ENCODE assay signal across 15 cellular contexts in the genomic region with DNA sequence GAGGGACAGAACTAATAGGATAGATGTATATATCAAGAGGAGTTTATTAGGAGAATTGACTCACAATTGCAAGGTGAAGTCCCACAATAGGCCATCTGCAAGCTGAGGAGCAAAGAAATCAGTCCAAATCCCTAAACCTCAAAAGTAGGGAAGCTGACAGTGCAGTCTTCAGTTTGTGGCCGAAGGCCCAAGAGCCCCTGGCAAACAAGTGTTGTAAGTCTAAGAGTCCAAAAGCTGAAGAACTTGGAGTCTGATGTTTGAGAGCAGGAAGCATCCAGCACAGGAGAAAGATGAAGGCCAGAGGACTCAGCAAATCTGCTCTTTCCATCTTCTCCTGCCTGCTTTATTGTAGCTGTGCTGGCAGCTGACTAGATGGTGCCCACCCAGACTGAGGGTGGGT.
DNase-seq lines count a peak whose midpoint lies in the region; ATAC-seq and TF ChIP-seq lines count a peak whose summit lies in the region.
"Had no signal": no experiment of that assay in that cellular context is flagged by ENCODE, and none has a peak within 500 bp of the region (broad histone marks: within the 10 kb centered on the region; RNA-seq: fewer than 3 reads in every experiment).

No MANE protein-coding gene starts in this region.

- dilution Hi-C loops in mammary epithelial cell (cut with HindIII; ENCODE audit: low sequenced_read_pairs) = loop anchor here (5.0 kb wide), 1 partner anchor 43 kb away; no protein-coding TSS in a partner anchor

- H2AFZ ChIP-seq in mammary epithelial cell (ENCODE audit: low read depth, low read length) = no peak overlapping the region
- H2AFZ ChIP-seq: GM23338 had no signal

- H3K9me3 ChIP-seq in breast epithelium (no peaks in the 10 kb centered on the region), mammary epithelial cell (replicated peaks; ENCODE audit: insufficient read depth, low read length) (no peaks in the 10 kb centered on the region), left ventricle myocardium inferior (replicated peaks) (no peaks in the 10 kb centered on the region), heart right ventricle (no peaks in the 10 kb centered on the region), testis (no peaks in the 10 kb centered on the region)

- CTCF ChIA-PET in mammary epithelial cell (lab: Charles Lee; ENCODE audit: low non-redundant PET) = no interaction called here

- no TSS peak for BruUV-seq in mammary epithelial cell (replicated peaks; lab: Mats Ljungman, UMichigan)

- H3K36me3 ChIP-seq in breast epithelium = no peaks in the 10 kb centered on the region
- H3K36me3 ChIP-seq in mammary epithelial cell (ENCODE audit: insufficient read depth, low read length) = no peaks in the 10 kb centered on the region
- no peaks in the 10 kb centered on the region for H3K36me3 ChIP-seq in left ventricle myocardium inferior
- H3K36me3 ChIP-seq in heart right ventricle = no peaks in the 10 kb centered on the region
- H3K36me3 ChIP-seq in testis (ENCODE audit: low read depth, missing control alignments) = no peaks in the 10 kb centered on the region

- in situ Hi-C loops in mammary epithelial cell (cut with MboI; ENCODE audit: low sequenced_read_pairs in 2 of 2) = no loop called here

- H3K4me1 ChIP-seq in breast epithelium (peaks cover 6 to 7% of the 10 kb centered on the region in 2 donors), mammary epithelial cell (ENCODE audit: insufficient read depth, low read length) (no peaks in the 10 kb centered on the region), left ventricle myocardium inferior (no peaks in the 10 kb centered on the region), heart right ventricle (peaks cover 0 to 6% (median 0%) of the 10 kb centered on the region in 9 donors), testis (peaks cover 7% of the 10 kb centered on the region)

- intact Hi-C loops in breast epithelium (cut with DNase I; ENCODE audit: low total_unique reads) (no loop called here), mammary epithelial cell (cut with micrococcal nuclease) (no loop called here), left ventricle myocardium inferior (cut with micrococcal nuclease) (no loop called here), heart right ventricle (cut with DNase I) (no loop called here), testis (cut with DNase I; ENCODE audit: low total_unique reads) (no loop called here)

- H3K4me3 ChIP-seq in breast epithelium = no peak overlapping the region
- no peak overlapping the region for H3K4me3 ChIP-seq in mammary epithelial cell (replicated peaks in 1 of 3; ENCODE audit: insufficient read depth in 1 of 3, low read depth in 2 of 3, low read length in 3 of 3)
- no peak overlapping the region for H3K4me3 ChIP-seq in left ventricle myocardium inferior
- no peak overlapping the region for H3K4me3 ChIP-seq in heart right ventricle
- no peak overlapping the region for H3K4me3 ChIP-seq in testis
- H3K4me3 ChIP-seq: GM23338 had no signal

- ATAC-seq in heart right ventricle = no peak
- ATAC-seq: GM23338, HCT116 had no signal

- no peaks in the 10 kb centered on the region for H3K27me3 ChIP-seq in breast epithelium
- no peaks in the 10 kb centered on the region for H3K27me3 ChIP-seq in mammary epithelial cell (ENCODE audit: insufficient read depth, low read length)
- no peaks in the 10 kb centered on the region for H3K27me3 ChIP-seq in left ventricle myocardium inferior (ENCODE audit: low read depth)
- H3K27me3 ChIP-seq in heart right ventricle = no peaks in the 10 kb centered on the region
- H3K27me3 ChIP-seq in testis = no peaks in the 10 kb centered on the region

- peak overlapping the region; percentile 54 to 69 for H3K27ac ChIP-seq in breast epithelium
- no peak overlapping the region for H3K27ac ChIP-seq in mammary epithelial cell (ENCODE audit: insufficient read depth, low read depth, low read length)
- H3K27ac ChIP-seq in left ventricle myocardium inferior (replicated peaks) = no peak overlapping the region
- no peak overlapping the region for H3K27ac ChIP-seq in heart right ventricle
- peak overlapping the region; percentile 14 to 58 for H3K27ac ChIP-seq in testis

- WGBS in mammary epithelial cell (ENCODE audit: low coverage, missing lambda C conversion rate) = 36% methylated on average over 1 of the region's 1 CpG
- WGBS in heart right ventricle, 2 donors = 69 to 79% methylated on average over 1 of the region's 1 CpG
- 57% methylated on average over 1 of the region's 1 CpG for WGBS in testis, 2 donors

- no peaks in the 10 kb centered on the region for H3K79me2 ChIP-seq in mammary epithelial cell (ENCODE audit: insufficient read depth, low read length)

- TF ChIP-seq CTCF in breast epithelium (IDR thresholded peaks at IDR 0.05) = no peak
- TF ChIP-seq CTCF in mammary epithelial cell (conservative IDR thresholded peaks at IDR 0.05 in 1 of 2, IDR thresholded peaks at IDR 0.05 in 1 of 2; ENCODE audit: extremely low read depth in 1 of 2, insufficient read depth in 1 of 2, low read depth in 1 of 2, low read length in 2 of 2) = no peak
- no peak for TF ChIP-seq CTCF in left ventricle myocardium inferior (IDR thresholded peaks at IDR 0.05; ENCODE audit: borderline replicate concordance)
- no peak for TF ChIP-seq CTCF in heart right ventricle (IDR thresholded peaks at IDR 0.05)
- no peak for TF ChIP-seq CTCF in testis (IDR thresholded peaks at IDR 0.05)

- DNase-seq in breast epithelium (ENCODE audit: low spot score in 2 of 2) (no peak), mammary epithelial cell (no peak), left ventricle myocardium inferior (peak; percentile 23), heart right ventricle (no peak), medulla oblongata (ENCODE audit: extremely low spot score) (peak; percentile 26), testis (peak; percentile 72)
- DNase-seq: Calu3; CD4-positive, alpha-beta memory T cell; COR-L47; DMS53; DMS79 treated with DMSO at 0.1 percent for 48 hours; GF-D8; H9 had no signal

- no peaks in the 10 kb centered on the region for H4K20me1 ChIP-seq in mammary epithelial cell (ENCODE audit: insufficient read depth, low read length)

- H3K9ac ChIP-seq in mammary epithelial cell (ENCODE audit: insufficient read depth, low read length) = no peak overlapping the region

- TF ChIP-seq POLR2A in breast epithelium (IDR thresholded peaks at IDR 0.05) = no peak
- TF ChIP-seq POLR2A in testis (IDR thresholded peaks at IDR 0.05) = no peak

- no peak overlapping the region for H3K4me2 ChIP-seq in mammary epithelial cell (ENCODE audit: insufficient read depth, low read depth, low read length)
- H3K4me2 ChIP-seq: GM23338 had no signal

Comparison
In these comparisons a context has a peak if more than half of its experiments do, and no peak if none do; other contexts are left out.
1. DNase-seq: peak in left ventricle myocardium inferior (single experiment), medulla oblongata (single experiment) and testis (single experiment); none in breast epithelium (0 of 2), mammary epithelial cell (single experiment) and heart right ventricle (0 of 2).
2. H3K27ac ChIP-seq: peak in breast epithelium (2 of 2) and testis (2 of 2); none in mammary epithelial cell (single experiment), left ventricle myocardium inferior (single experiment) and heart right ventricle (0 of 10).